ENCODE assay signal across 12 cellular contexts in the genomic region with DNA sequence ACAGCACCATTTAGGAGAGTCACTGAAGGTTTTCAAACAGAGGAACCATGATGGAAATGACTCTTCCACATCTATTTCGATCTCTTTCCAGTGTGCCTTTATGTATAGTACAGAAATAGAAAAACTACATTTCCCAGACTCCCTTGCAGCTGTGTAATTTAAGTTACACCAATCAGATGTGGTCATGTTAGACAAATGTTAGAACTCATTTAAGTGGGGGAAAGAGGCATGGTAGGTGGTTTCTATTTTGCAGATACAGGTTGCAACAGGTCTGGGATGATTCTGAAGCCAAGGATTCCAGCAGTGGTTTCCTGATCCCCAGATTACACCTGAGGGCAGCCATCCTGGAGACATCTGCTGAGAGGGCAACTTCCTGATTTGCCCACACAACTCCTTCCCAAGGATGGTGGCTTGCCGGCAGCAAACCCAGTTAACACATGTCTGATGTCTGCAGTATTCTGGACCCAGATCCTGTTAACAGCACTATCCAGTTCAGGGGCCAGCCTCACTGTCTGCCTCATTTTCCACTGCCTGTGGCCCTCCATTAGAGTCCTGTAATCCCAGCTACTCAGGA. TPM values are rescaled to one million over a fixed set of nuclear protein-coding genes. Genes with fewer than 3 reads are reported as not detected.
DNase-seq lines count a peak whose midpoint lies in the region; ATAC-seq, FAIRE-seq and TF ChIP-seq lines count a peak whose summit lies in the region.
"Had no signal": no experiment of that assay in that cellular context is flagged by ENCODE, and none has a peak within 500 bp of the region (broad histone marks: within the 10 kb centered on the region; RNA-seq: fewer than 3 reads in every experiment).

No MANE protein-coding gene starts in this region.

- no peaks in the 10 kb centered on the region for H3K27me3 ChIP-seq in A673 (replicated peaks; ENCODE audit: insufficient read depth, low read depth, low read length, poor library complexity)
- no peaks in the 10 kb centered on the region for H3K27me3 ChIP-seq in GM23338 (ENCODE audit: insufficient read depth)
- H3K27me3 ChIP-seq in keratinocyte (ENCODE audit: control insufficient read depth, extremely low read depth, insufficient read depth, low read length): no peaks in the 10 kb centered on the region
- no peaks in the 10 kb centered on the region for H3K27me3 ChIP-seq in aorta (ENCODE audit: control insufficient read depth in 1 of 2, insufficient read depth in 2 of 2, low read length in 1 of 2)

- TF ChIP-seq CTCF in A673 (conservative IDR thresholded peaks at IDR 0.05; ENCODE audit: low read depth, low read length) (no peak), GM23338 (conservative IDR thresholded peaks at IDR 0.05; ENCODE audit: low read depth in 2 of 2) (no peak), activated B cell treated with CpG ODN at 0.5 μM for 24 hours (IDR thresholded peaks at IDR 0.05) (no peak), keratinocyte (optimal IDR thresholded peaks at IDR 0.05 in 1 of 3, IDR thresholded peaks at IDR 0.05 in 1 of 3, conservative IDR thresholded peaks at IDR 0.05 in 1 of 3; ENCODE audit: extremely low read depth in 1 of 3, insufficient read depth in 2 of 3, low read length in 3 of 3) (no peak)

- DNase-seq in A673 (ENCODE audit: low spot score) (peak; percentile 9), GM23338 (ENCODE audit: low spot score) (peak; percentile 50), activated B cell treated with CpG ODN at 0.5 μM for 24 hours (no peak), keratinocyte (ENCODE audit: low read depth, low spot score) (peak; percentile 70), AG08396 (ENCODE audit: low spot score) (no peak), aorta (no peak)
- DNase-seq: kidney had no signal

- CTCF ChIA-PET in A673 (lab: Charles Lee) (no interaction called here), activated B cell treated with CpG ODN at 0.5 μM for 24 hours (lab: Charles Lee) (no interaction called here)

- H3K27ac Mint-ChIP-seq in GM23338: no peak overlapping the region
- H3K27ac Mint-ChIP-seq in activated B cell treated with CpG ODN at 0.5 μM for 24 hours: no peak overlapping the region
- H3K27ac Mint-ChIP-seq: T-helper 1 cell treated with Interleukin-12 subunit alpha and Interleukin-12 subunit beta and Interleukin-4 antibody, amounts not matched to agents 30 μg/mL and 1 μg/mL, for 36 hours had no signal

- no peaks in the 10 kb centered on the region for H3F3A ChIP-seq in GM23338 (replicated peaks; ENCODE audit: low read depth)

- H3K4me2 ChIP-seq in GM23338 (no peak overlapping the region), keratinocyte (ENCODE audit: control insufficient read depth, extremely low read depth, insufficient read depth, low read depth, low read length) (peak overlapping the region; percentile 56)

- H3K9ac ChIP-seq in keratinocyte (ENCODE audit: control insufficient read depth, extremely low read depth, insufficient read depth, low read length): no peak overlapping the region

- H3K4me3 ChIP-seq in A673 (ENCODE audit: low read depth, low read length, poor library complexity, severe bottlenecking) (no peak overlapping the region), GM23338 (no peak overlapping the region), keratinocyte (ENCODE audit: control insufficient read depth in 2 of 3, extremely low read depth in 1 of 3, insufficient read depth in 2 of 3, low read depth in 1 of 3, low read length in 3 of 3) (no peak overlapping the region), aorta (ENCODE audit: low read length in 2 of 2) (no peak overlapping the region)

- POLR2A ChIA-PET in A673 (lab: Charles Lee; ENCODE audit: low non-redundant PET) (no interaction called here), activated B cell treated with CpG ODN at 0.5 μM for 24 hours (lab: Charles Lee) (no interaction called here)

- peak; percentile 81 for ATAC-seq in GM23338
- peak; percentile 52 for ATAC-seq in activated B cell treated with CpG ODN at 0.5 μM for 24 hours (ENCODE audit: low read depth)
- no peak for ATAC-seq in GM21825 (IDR thresholded peaks at IDR 0.05; ENCODE audit: unreplicated experiment)
- no peak for ATAC-seq in HG03521 (IDR thresholded peaks at IDR 0.05; ENCODE audit: unreplicated experiment)
- ATAC-seq in aorta (ENCODE audit: low FRiP score): no peak

- no peaks in the 10 kb centered on the region for H3K9me1 ChIP-seq in keratinocyte (ENCODE audit: control insufficient read depth, extremely low read depth, insufficient read depth, low read length)

- peaks cover 4% of the 10 kb centered on the region for H3K27me3 Mint-ChIP-seq in GM23338 (ENCODE audit: insufficient read depth, low read depth, poor library complexity)
- H3K27me3 Mint-ChIP-seq in activated B cell treated with CpG ODN at 0.5 μM for 24 hours: no peaks in the 10 kb centered on the region

- H4K20me1 ChIP-seq in GM23338 (replicated peaks; ENCODE audit: insufficient read depth): no peaks in the 10 kb centered on the region
- H4K20me1 ChIP-seq in keratinocyte (ENCODE audit: control insufficient read depth, extremely low read depth, insufficient read depth, low read length): no peaks in the 10 kb centered on the region

- no peaks in the 10 kb centered on the region for H3K36me3 ChIP-seq in A673 (ENCODE audit: insufficient read depth, low read length, poor library complexity, severe bottlenecking)
- H3K36me3 ChIP-seq in GM23338 (ENCODE audit: insufficient read depth): no peaks in the 10 kb centered on the region
- H3K36me3 ChIP-seq in keratinocyte (ENCODE audit: control insufficient read depth in 2 of 2, extremely low read depth in 1 of 2, insufficient read depth in 2 of 2, low read length in 2 of 2): no peaks in the 10 kb centered on the region
- H3K36me3 ChIP-seq in aorta (ENCODE audit: control insufficient read depth in 1 of 2, insufficient read depth in 2 of 2, low read length in 1 of 2): no peaks in the 10 kb centered on the region

- peak; percentile 88 for FAIRE-seq in keratinocyte (lab: Jason Lieb, UNC)
- FAIRE-seq: D721Med, H54, kidney had no signal

- no peaks in the 10 kb centered on the region for H3K4me1 ChIP-seq in A673 (ENCODE audit: insufficient read depth, low read length, poor library complexity, severe bottlenecking)
- no peaks in the 10 kb centered on the region; the same call in 1 of the 2 replicates for H3K4me1 ChIP-seq in GM23338 (ENCODE audit: insufficient read depth)
- peaks cover 17% of the 10 kb centered on the region for H3K4me1 ChIP-seq in keratinocyte (ENCODE audit: control insufficient read depth, extremely low read depth, insufficient read depth, low read length)
- H3K4me1 ChIP-seq in aorta (ENCODE audit: control insufficient read depth in 1 of 2, insufficient read depth in 2 of 2, low read length in 2 of 2): peaks cover 0 to 2% of the 10 kb centered on the region in 2 donors

- H3K4me1 Mint-ChIP-seq in GM23338: peaks cover 13% of the 10 kb centered on the region
- peaks cover 4% of the 10 kb centered on the region for H3K4me1 Mint-ChIP-seq in activated B cell treated with CpG ODN at 0.5 μM for 24 hours

- H3K9me3 ChIP-seq in A673 (ENCODE audit: low read depth, low read length, poor library complexity, severe bottlenecking): no peaks in the 10 kb centered on the region
- H3K9me3 ChIP-seq in keratinocyte (ENCODE audit: control insufficient read depth, low read depth, low read length): no peaks in the 10 kb centered on the region
- no peaks in the 10 kb centered on the region for H3K9me3 ChIP-seq in aorta (ENCODE audit: control insufficient read depth, low read length)

- H3K9me3 Mint-ChIP-seq in GM23338 (no peaks in the 10 kb centered on the region), activated B cell treated with CpG ODN at 0.5 μM for 24 hours (no peaks in the 10 kb centered on the region)
- H3K9me3 Mint-ChIP-seq: T-helper 1 cell treated with Interleukin-12 subunit alpha and Interleukin-12 subunit beta and Interleukin-4 antibody, amounts not matched to agents 30 μg/mL and 1 μg/mL, for 36 hours had no signal

- H3K27ac ChIP-seq in A673 (ENCODE audit: low read depth, low read length, poor library complexity, severe bottlenecking) (no peak overlapping the region), GM23338 (ENCODE audit: low read depth) (no peak overlapping the region), keratinocyte (ENCODE audit: control insufficient read depth, insufficient read depth, low read length) (peak overlapping the region; percentile 36), aorta (ENCODE audit: low read depth in 1 of 2, low read length in 2 of 2) (peak overlapping the region in 1 of 2 donors; percentile 85)

- intact Hi-C loops in A673 (cut with micrococcal nuclease; ENCODE audit: unreplicated experiment): no loop called here
- intact Hi-C loops in activated B cell treated with CpG ODN at 0.5 μM for 24 hours (cut with micrococcal nuclease): no loop called here
- intact Hi-C loops in aorta (cut with DNase I): no loop called here

- H3K79me2 ChIP-seq in GM23338 (replicated peaks; ENCODE audit: insufficient read depth) (no peaks in the 10 kb centered on the region), keratinocyte (ENCODE audit: control insufficient read depth, insufficient read depth, low read length) (no peaks in the 10 kb centered on the region)

- WGBS in aorta, 2 donors: 64 to 74% methylated on average over 2 of the region's 2 CpGs

- no peaks in the 10 kb centered on the region for H3K36me3 Mint-ChIP-seq in GM23338 (ENCODE audit: low read depth)
- H3K36me3 Mint-ChIP-seq in activated B cell treated with CpG ODN at 0.5 μM for 24 hours (ENCODE audit: low read depth): no peaks in the 10 kb centered on the region

- dilution Hi-C loops in keratinocyte (cut with MboI; ENCODE audit: extremely low pct_ligation_motif_present, low sequenced_read_pairs): no loop called here

- no peak overlapping the region; the same call in 1 of the 2 replicates for H2AFZ ChIP-seq in GM23338
- peak overlapping the region; percentile 82 for H2AFZ ChIP-seq in keratinocyte (ENCODE audit: control insufficient read depth, low read length)

- no peaks in the 10 kb centered on the region for H3K9me2 ChIP-seq in GM23338 (ENCODE audit: insufficient read depth)

- no peak overlapping the region; the same call in 2 of the 3 replicates for H3K4me3 Mint-ChIP-seq in GM23338
- no peak overlapping the region for H3K4me3 Mint-ChIP-seq in activated B cell treated with CpG ODN at 0.5 μM for 24 hours
- H3K4me3 Mint-ChIP-seq: T-helper 1 cell treated with Interleukin-12 subunit alpha and Interleukin-12 subunit beta and Interleukin-4 antibody, amounts not matched to agents 30 μg/mL and 1 μg/mL, for 36 hours had no signal

- no TSS peak for BruUV-seq in A673 (replicated peaks; lab: Mats Ljungman, UMichigan)

RNA-seq across cellular contexts. Expression of a gene that starts 38.7 kb away (rescaled TPM):
- 6.6 and 7.2 TPM in 2 replicates for total RNA-seq in A673 (2021)
- 43.6 and 51.2 TPM in 2 replicates for total RNA-seq in GM23338 (2014; rRNA removed; shearing (Covaris generic))
- 32.6 and 35.7 TPM in 2 replicates for polyA plus RNA-seq in GM23338 (2016; fragmentation: Nextera tagmentation; extraction: Ambion mirVana)
- total RNA-seq in activated B cell treated with CpG ODN at 0.5 μM for 24 hours: 13.6 and 13.9 TPM in 2 replicates
- polyA plus RNA-seq in keratinocyte: 5.0 to 8.0 TPM (median 6.8 TPM) in 3 replicates
- polyA plus RNA-seq in keratinocyte (2011; ENCODE audit: low read depth): 1.9 TPM
- 4.1 and 7.3 TPM in 2 replicates for polyA plus RNA-seq in keratinocyte (2011; cell fraction: cytosol; rRNA removed)
- 4.4 and 4.5 TPM in 2 replicates for polyA plus RNA-seq in keratinocyte (2011; cell fraction: nucleus; rRNA removed)
- polyA plus RNA-seq in keratinocyte (2012; ENCODE audit: low replicate concordance): 1.9 and 4.4 TPM in 2 replicates
- 8.5 to 22.1 TPM (median 17.1 TPM) in 3 replicates for polyA minus RNA-seq in keratinocyte
- 8.4 TPM for polyA minus RNA-seq in keratinocyte (2011; cell fraction: cytosol; rRNA and poly(A)+ RNA removed)
- 6.4 and 17.3 TPM in 2 replicates for polyA minus RNA-seq in keratinocyte (2011; cell fraction: nucleus; rRNA and poly(A)+ RNA removed)
- 100 to 1,000 TPM in 1 of 2 donors, 10 to 100 TPM in 1; 62.1 to 119 TPM for total RNA-seq in aorta
- 10 to 100 TPM; 15.4 to 29.9 TPM for polyA plus RNA-seq in aorta

Comparison
In these comparisons a context has a peak if more than half of its experiments do, and no peak if none do; other contexts are left out.
1. DNase-seq: peak in A673 (single experiment), GM23338 (single experiment) and keratinocyte (single experiment); none in activated B cell treated with CpG ODN at 0.5 μM for 24 hours (single experiment), AG08396 (single experiment) and aorta (0 of 2).
2. ATAC-seq: peak in GM23338 (single experiment) and activated B cell treated with CpG ODN at 0.5 μM for 24 hours (single experiment); none in GM21825 (single experiment), HG03521 (single experiment) and aorta (single experiment).